In the genomic region with DNA sequence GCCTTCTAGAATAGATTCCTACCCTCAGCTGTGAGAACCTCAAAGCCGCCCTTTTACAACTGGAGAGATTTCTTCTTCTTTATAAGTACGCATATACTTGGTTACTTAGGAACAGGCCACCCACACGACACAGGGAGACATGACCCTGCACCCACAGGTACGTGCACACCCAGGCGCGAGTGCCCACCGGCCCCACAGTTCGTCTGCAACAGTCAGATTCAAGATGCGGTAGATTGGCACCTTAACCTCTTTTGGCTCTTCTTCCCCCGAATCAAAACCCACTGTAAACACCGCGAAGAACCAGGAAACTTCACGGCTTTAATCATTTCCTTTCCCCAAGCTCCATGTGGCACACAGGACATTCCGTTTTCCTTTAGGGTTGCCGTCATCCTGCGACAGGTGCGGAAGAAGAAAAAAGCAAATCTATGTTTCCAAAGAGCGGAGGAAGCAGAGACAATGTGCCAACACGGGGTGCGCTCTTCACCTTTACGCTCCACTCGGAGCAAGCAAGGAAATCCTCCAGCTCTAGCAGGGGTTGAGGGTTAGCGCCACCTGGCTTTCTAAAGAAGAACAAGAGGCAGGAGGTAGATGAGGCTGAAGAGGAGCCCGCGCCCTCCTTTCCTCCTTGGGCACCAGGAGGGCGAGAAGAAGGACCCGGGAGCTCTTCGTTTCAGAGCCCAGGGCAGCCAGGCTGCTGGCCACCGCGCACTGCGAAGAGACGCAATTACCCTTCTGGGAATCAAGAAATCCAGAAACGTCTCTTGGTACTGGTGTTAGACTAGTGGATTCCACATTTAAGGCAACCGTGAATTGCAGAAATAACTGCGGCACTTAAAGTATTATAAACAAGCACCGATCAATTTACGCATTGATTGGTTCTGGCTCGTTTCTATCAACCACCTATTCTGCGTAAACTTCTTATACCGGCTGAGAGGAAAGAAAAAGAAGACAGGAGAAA, we compare ENCODE assay signal across 8 cellular contexts. TPM values are rescaled to one million over a fixed set of nuclear protein-coding genes. Genes with fewer than 3 reads are reported as not detected.
A peak's percentile ranks its signal among the peaks of the same experiment; 100 is the strongest.
DNase-seq lines count a peak whose midpoint lies in the region; ATAC-seq and TF ChIP-seq lines count a peak whose summit lies in the region.

No MANE protein-coding gene starts in this region.

- CTCF ChIA-PET in PC-9 (lab: Charles Lee): interaction anchor here (0.7 to 1.2 kb wide), 4 partner anchors 74 to 175 kb away, joined by 3 to 4 read pairs (median 3); no protein-coding TSS in a partner anchor

- H3K4me2 ChIP-seq in PC-9: peak overlapping the region; percentile 66

- no peaks in the 10 kb centered on the region for H3K36me3 ChIP-seq in PC-9 (ENCODE audit: low read depth)
- no peaks in the 10 kb centered on the region for H3K36me3 ChIP-seq in cardiac muscle cell
- no peaks in the 10 kb centered on the region for H3K36me3 ChIP-seq in psoas muscle (ENCODE audit: insufficient read depth in 1 of 2, low read depth in 1 of 2)

- H3K27me3 ChIP-seq in PC-9 (ENCODE audit: insufficient read depth, low read depth) (no peaks in the 10 kb centered on the region), cardiac muscle cell (no peaks in the 10 kb centered on the region), psoas muscle (ENCODE audit: insufficient read depth in 3 of 3, low read length in 2 of 3) (peaks cover 0 to 48% (median 3%) of the 10 kb centered on the region in 3 donors)

- no peaks in the 10 kb centered on the region for H3K9me3 Mint-ChIP-seq in activated naive CD8-positive, alpha-beta T cell (ENCODE audit: low read depth)

- peak overlapping the region; percentile 89 for H3K4me3 Mint-ChIP-seq in activated naive CD8-positive, alpha-beta T cell

- no TSS peak for BruUV-seq in PC-9 (replicated peaks; lab: Mats Ljungman, UMichigan)

- H3K4me1 ChIP-seq in PC-9 (replicated peaks; ENCODE audit: insufficient read depth) (no peaks in the 10 kb centered on the region), cardiac muscle cell (ENCODE audit: low read depth) (peaks cover 7% of the 10 kb centered on the region), psoas muscle (no peaks in the 10 kb centered on the region)

- WGBS in psoas muscle, 3 donors: 18 to 21% (median 20%) methylated on average over 39 to 40 of the region's 40 CpGs

- POLR2A ChIA-PET in PC-9 (lab: Charles Lee; ENCODE audit: unreplicated experiment): no interaction called here

- H4K20me1 ChIP-seq in PC-9 (ENCODE audit: insufficient read depth): no peaks in the 10 kb centered on the region

- H3K9me2 ChIP-seq in PC-9 (ENCODE audit: insufficient read depth): no peaks in the 10 kb centered on the region

- 0 out of 2 replicates have a peak overlapping the region, but pooled peaks have one; percentile 64 for H2AFZ ChIP-seq in PC-9

- peak overlapping the region; percentile 29; the same call in 1 of the 2 replicates for H3K4me3 ChIP-seq in PC-9
- H3K4me3 ChIP-seq in cardiac muscle cell: peak overlapping the region; percentile 11
- peak overlapping the region; percentile 56 for H3K4me3 ChIP-seq in psoas muscle

- DNase-seq in DMS114 treated with DMSO at 0.1 percent for 48 hours (lab: John Stamatoyannopoulos, UW; ENCODE audit: unreplicated experiment) (peak; percentile 29), PC-9 (peak in 1 of 2 experiments; percentile 19), cardiac muscle cell (ENCODE audit: low read depth in 1 of 2, low spot score in 1 of 2) (peak; percentile 69 to 71), psoas muscle (no peak), NCI-H2227 treated with DMSO at 0.1 percent for 48 hours (lab: John Stamatoyannopoulos, UW) (no peak)

- TF ChIP-seq CTCF in PC-9 (conservative IDR thresholded peaks at IDR 0.05) (peak; percentile 63), cardiac muscle cell (IDR thresholded peaks at IDR 0.05; ENCODE audit: low read depth, low read length) (peak; percentile 78), psoas muscle (IDR thresholded peaks at IDR 0.05) (peak; percentile 73)

- ATAC-seq in GM19468 (IDR thresholded peaks at IDR 0.05; ENCODE audit: extremely low read depth, unreplicated experiment) (peak; percentile 92), HG03558 (IDR thresholded peaks at IDR 0.05; ENCODE audit: extremely low read depth, unreplicated experiment) (peak; percentile 92), psoas muscle (peak; percentile 82 to 95 (median 82))

- H3K79me2 ChIP-seq in PC-9 (ENCODE audit: low read depth): no peaks in the 10 kb centered on the region

- H3K36me3 Mint-ChIP-seq in activated naive CD8-positive, alpha-beta T cell: no peaks in the 10 kb centered on the region

- peaks cover 20% of the 10 kb centered on the region for H3K27me3 Mint-ChIP-seq in activated naive CD8-positive, alpha-beta T cell

- intact Hi-C loops in PC-9 (cut with micrococcal nuclease; ENCODE audit: unreplicated experiment) (loop anchor here (5.0 kb wide), 1 partner anchor 77 kb away; no protein-coding TSS in a partner anchor), psoas muscle (cut with DNase I) (loop anchor here (1.0 to 10.0 kb wide), 3 partner anchors 74 to 179 kb away; no protein-coding TSS in a partner anchor)

- H3K9me3 ChIP-seq in PC-9 (ENCODE audit: insufficient read depth, low read depth) (no peaks in the 10 kb centered on the region), cardiac muscle cell (ENCODE audit: low read depth) (no peaks in the 10 kb centered on the region), psoas muscle (no peaks in the 10 kb centered on the region)

- peaks cover 7% of the 10 kb centered on the region for H3K4me1 Mint-ChIP-seq in activated naive CD8-positive, alpha-beta T cell (ENCODE audit: low read depth)

- H3F3A ChIP-seq in PC-9 (ENCODE audit: insufficient read depth, low read depth): no peaks in the 10 kb centered on the region

- no peak overlapping the region for H3K27ac ChIP-seq in PC-9
- no peak overlapping the region for H3K27ac ChIP-seq in cardiac muscle cell
- no peak overlapping the region for H3K27ac ChIP-seq in psoas muscle

- no peak overlapping the region for H3K27ac Mint-ChIP-seq in activated naive CD8-positive, alpha-beta T cell

RNA-seq across cellular contexts. Expression of a gene that starts 35.7 kb away (rescaled TPM):
- total RNA-seq in PC-9 (2021) (not detected in 2 replicates), cardiac muscle cell (352 and 607 TPM in 2 replicates), psoas muscle (under 1 TPM in 2 of 4 donors, not detected in 2; 0.34 to 0.54 TPM)
- polyA plus RNA-seq in cardiac muscle cell (175 and 199 TPM in 2 replicates), psoas muscle (under 1 TPM; 0.05 to 0.13 (median 0.12) TPM)

Comparison
In these comparisons a context has a peak if more than half of its experiments do, and no peak if none do; other contexts are left out.
1. DNase-seq: peak in DMS114 treated with DMSO at 0.1 percent for 48 hours (single experiment) and cardiac muscle cell (2 of 2); none in psoas muscle (0 of 2) and NCI-H2227 treated with DMSO at 0.1 percent for 48 hours (single experiment).
2. RNA of a gene that starts 35.7 kb away (total RNA-seq): 352 to 607 TPM in cardiac muscle cell; 0.34 to 0.54 TPM in psoas muscle and not detected in PC-9; every median in the first group is over 100 times any median in the second.
3. Peak in every context shown above with its lines, with median percentiles within 50 percentile points of each other: ATAC-seq, H3K4me3 ChIP-seq and CTCF ChIP-seq.